Comparison of ENCODE assay signal across 12 cellular contexts in the genomic region with DNA sequence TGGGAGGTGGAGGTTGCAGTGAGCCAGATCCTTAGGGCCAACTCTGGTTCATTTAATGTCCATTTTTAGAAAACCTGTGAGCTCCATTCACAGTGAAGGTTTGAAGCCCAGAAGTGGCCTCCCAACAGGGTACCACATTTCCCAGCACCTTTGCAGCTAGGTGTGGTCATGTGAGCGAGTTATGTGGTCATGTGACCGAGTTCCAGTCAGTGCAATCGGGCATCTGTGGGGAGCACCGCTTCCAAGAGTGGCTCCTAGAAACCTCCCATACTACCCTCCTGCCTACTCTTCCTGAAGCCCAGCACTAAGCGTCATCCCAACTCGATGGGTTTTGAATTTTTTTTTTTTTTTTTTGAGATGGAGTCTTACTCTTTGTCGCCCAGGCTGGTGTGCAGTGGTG. TPM values are rescaled to one million over a fixed set of nuclear protein-coding genes. Genes with fewer than 3 reads are reported as not detected.
DNase-seq lines count a peak whose midpoint lies in the region; ATAC-seq, FAIRE-seq and TF ChIP-seq lines count a peak whose summit lies in the region.
"Had no signal": no experiment of that assay in that cellular context is flagged by ENCODE, and none has a peak within 500 bp of the region (broad histone marks: within the 10 kb centered on the region; RNA-seq: fewer than 3 reads in every experiment).

No MANE protein-coding gene starts in this region.

- H3K4me3 Mint-ChIP-seq in activated naive CD8-positive, alpha-beta T cell treated with anti-CD3 and anti-CD28 coated beads, Interleukin-2, amount 10 ng/mL, durations not matched to agents 7 days and 5 days: peak overlapping the region; percentile 71

- no peak for ATAC-seq in Right ventricle myocardium inferior
- no peak for ATAC-seq in activated naive CD8-positive, alpha-beta T cell treated with anti-CD3 and anti-CD28 coated beads, Interleukin-2, amount 10 ng/mL, durations not matched to agents 7 days and 5 days (ENCODE audit: low read depth)
- ATAC-seq in right lobe of liver: no peak
- no peak for ATAC-seq in HG03045 (IDR thresholded peaks at IDR 0.05; ENCODE audit: unreplicated experiment)

- TF ChIP-seq CTCF in right atrium auricular region (IDR thresholded peaks at IDR 0.05) (no peak), right lobe of liver (IDR thresholded peaks at IDR 0.05) (no peak), uterus (IDR thresholded peaks at IDR 0.05) (no peak), D721Med (IDR thresholded peaks at IDR 0.05; ENCODE audit: insufficient read depth, missing control alignments) (no peak)

- H3K4me1 Mint-ChIP-seq in activated naive CD8-positive, alpha-beta T cell treated with anti-CD3 and anti-CD28 coated beads, Interleukin-2, amount 10 ng/mL, durations not matched to agents 7 days and 5 days: peaks cover 9% of the 10 kb centered on the region

- peaks cover 2% of the 10 kb centered on the region for H3K27me3 Mint-ChIP-seq in activated naive CD8-positive, alpha-beta T cell treated with anti-CD3 and anti-CD28 coated beads, Interleukin-2, amount 10 ng/mL, durations not matched to agents 7 days and 5 days

- H3K27ac ChIP-seq in right atrium auricular region (peak overlapping the region; percentile 99), right lobe of liver (peak overlapping the region; percentile 88 to 98 (median 97)), uterus (peak overlapping the region; percentile 93 to 97)
- H3K27ac ChIP-seq: HL-60 had no signal

- no peak for TF ChIP-seq POLR2A in right lobe of liver (IDR thresholded peaks at IDR 0.05)
- no peak for TF ChIP-seq POLR2A in uterus (IDR thresholded peaks at IDR 0.05)

- H3K4me3 ChIP-seq in right atrium auricular region: no peak overlapping the region
- H3K4me3 ChIP-seq in right lobe of liver: peak overlapping the region in 1 of 3 donors; percentile 64
- no peak overlapping the region for H3K4me3 ChIP-seq in uterus

- POLR2A ChIA-PET in activated naive CD8-positive, alpha-beta T cell treated with anti-CD3 and anti-CD28 coated beads, Interleukin-2, amount 10 ng/mL, durations not matched to agents 7 days and 5 days (lab: Charles Lee): interaction anchor here (1.2 kb wide), 1 partner anchor 58 kb away, joined by 3 read pairs; no protein-coding TSS in a partner anchor

- intact Hi-C loops in Right ventricle myocardium inferior (cut with DNase I): no loop called here
- intact Hi-C loops in right lobe of liver (cut with DNase I): loop anchor here in 1 of 2 donors (5.0 kb wide), 1 partner anchor 36 kb away; no protein-coding TSS in a partner anchor
- intact Hi-C loops in uterus (cut with DNase I; ENCODE audit: low total_unique reads): no loop called here

- peaks cover 2% of the 10 kb centered on the region for H3K36me3 Mint-ChIP-seq in activated naive CD8-positive, alpha-beta T cell treated with anti-CD3 and anti-CD28 coated beads, Interleukin-2, amount 10 ng/mL, durations not matched to agents 7 days and 5 days

- H3K27me3 ChIP-seq in right atrium auricular region (no peaks in the 10 kb centered on the region), right lobe of liver (no peaks in the 10 kb centered on the region), uterus (no peaks in the 10 kb centered on the region)

- WGBS in right lobe of liver (ENCODE audit: insufficient coverage, low coverage, low lambda C conversion rate, missing lambda C conversion rate): 70% methylated on average over 5 of the region's 7 CpGs

- no peaks in the 10 kb centered on the region for H3K36me3 ChIP-seq in right atrium auricular region
- H3K36me3 ChIP-seq in right lobe of liver: no peaks in the 10 kb centered on the region
- no peaks in the 10 kb centered on the region for H3K36me3 ChIP-seq in uterus

- no peak for FAIRE-seq in D721Med (lab: Jason Lieb, UNC)
- FAIRE-seq: bronchial epithelial cell had no signal

- H3K4me1 ChIP-seq in right atrium auricular region (peaks cover 0 to 27% of the 10 kb centered on the region in 2 donors), right lobe of liver (peaks cover 0 to 8% (median 0%) of the 10 kb centered on the region in 4 donors), uterus (no peaks in the 10 kb centered on the region)

- H3K27ac Mint-ChIP-seq in activated naive CD8-positive, alpha-beta T cell treated with anti-CD3 and anti-CD28 coated beads, Interleukin-2, amount 10 ng/mL, durations not matched to agents 7 days and 5 days: no peak overlapping the region

- no peaks in the 10 kb centered on the region for H3K9me3 Mint-ChIP-seq in activated naive CD8-positive, alpha-beta T cell treated with anti-CD3 and anti-CD28 coated beads, Interleukin-2, amount 10 ng/mL, durations not matched to agents 7 days and 5 days
- H3K9me3 Mint-ChIP-seq: T-helper 1 cell treated with Interleukin-12 subunit alpha and Interleukin-12 subunit beta and Interleukin-4 antibody, amounts not matched to agents 30 μg/mL and 1 μg/mL, for 36 hours had no signal

- DNase-seq in right atrium auricular region (ENCODE audit: low spot score): no peak
- no peak for DNase-seq in Right ventricle myocardium inferior (ENCODE audit: missing footprints)
- no peak for DNase-seq in activated naive CD8-positive, alpha-beta T cell treated with anti-CD3 and anti-CD28 coated beads, Interleukin-2, amount 10 ng/mL, durations not matched to agents 7 days and 5 days
- no peak for DNase-seq in right lobe of liver
- no peak for DNase-seq in uterus
- no peak for DNase-seq in HT-29 (ENCODE audit: low spot score)
- DNase-seq in D721Med (ENCODE audit: insufficient read length, low spot score): no peak
- DNase-seq: DND-41 had no signal

- H3K9me3 ChIP-seq in right atrium auricular region: no peaks in the 10 kb centered on the region
- no peaks in the 10 kb centered on the region for H3K9me3 ChIP-seq in right lobe of liver
- H3K9me3 ChIP-seq in uterus: no peaks in the 10 kb centered on the region

RNA-seq across cellular contexts. Expression of gene PLA2G4C, which starts 0.7 kb away (rescaled TPM):
- total RNA-seq in right atrium auricular region: 10 to 100 TPM; 23.2 to 40.0 TPM
- 40.8 TPM for total RNA-seq in Right ventricle myocardium inferior
- total RNA-seq in activated naive CD8-positive, alpha-beta T cell treated with anti-CD3 and anti-CD28 coated beads, Interleukin-2, amount 10 ng/mL, durations not matched to agents 7 days and 5 days: under 1 TPM; 0.65 to 0.72 TPM
- 10 to 100 TPM in 3 of 6 experiments, 1 to 10 TPM in 3; 3.8 to 29.7 (median 9.8) TPM for total RNA-seq in right lobe of liver
- 10 to 100 TPM in 1 of 4 donors, 1 to 10 TPM in 3; 2.1 to 15.6 (median 5.3) TPM for total RNA-seq in uterus
- 1.8 TPM in 1 of 2 replicates, not detected in the other for total RNA-seq in HT-29 (2014; rRNA removed; shearing (Covaris generic))

RNA-seq across cellular contexts. Expression of gene LIG1, which starts 58.9 kb away (rescaled TPM):
- total RNA-seq in right atrium auricular region (1 to 10 TPM; 3.1 to 4.2 TPM), Right ventricle myocardium inferior (3.3 TPM), right lobe of liver (10 to 100 TPM in 2 of 6 experiments, 1 to 10 TPM in 4; 5.2 to 16.6 (median 7.7) TPM), uterus (10 to 100 TPM in 3 of 4 donors, 1 to 10 TPM in 1; 5.9 to 96.1 (median 28.1) TPM)
- 100 to 1,000 TPM; 158 to 168 TPM for total RNA-seq in activated naive CD8-positive, alpha-beta T cell treated with anti-CD3 and anti-CD28 coated beads, Interleukin-2, amount 10 ng/mL, durations not matched to agents 7 days and 5 days
- 174 and 182 TPM in 2 replicates for total RNA-seq in HT-29 (2014; rRNA removed; shearing (Covaris generic))

RNA-seq across cellular contexts. Expression of gene ZSWIM9, which starts 59.2 kb away (rescaled TPM):
- 1 to 10 TPM; 1.5 to 2.8 TPM for total RNA-seq in right atrium auricular region
- 6.6 TPM for total RNA-seq in Right ventricle myocardium inferior
- 10 to 100 TPM; 10.2 to 13.3 TPM for total RNA-seq in activated naive CD8-positive, alpha-beta T cell treated with anti-CD3 and anti-CD28 coated beads, Interleukin-2, amount 10 ng/mL, durations not matched to agents 7 days and 5 days
- total RNA-seq in right lobe of liver: 1 to 10 TPM; 1.5 to 2.5 (median 2.0) TPM
- total RNA-seq in uterus: 10 to 100 TPM in 1 of 4 donors, 1 to 10 TPM in 2, under 1 TPM in 1; 0.59 to 13.2 (median 4.2) TPM
- 7.5 and 8.2 TPM in 2 replicates for total RNA-seq in HT-29 (2014; rRNA removed; shearing (Covaris generic))
